ENCODE assay signal across 9 cellular contexts in genomic region chr9:133417541-133418461, GRCh38. TPM values are rescaled to one million over a fixed set of nuclear protein-coding genes. Genes with fewer than 3 reads are reported as not detected.
DNase-seq lines count a peak whose midpoint lies in the region; ATAC-seq, FAIRE-seq and TF ChIP-seq lines count a peak whose summit lies in the region.
"Had no signal": no experiment of that assay in that cellular context is flagged by ENCODE, and none has a peak within 500 bp of the region (broad histone marks: within the 10 kb centered on the region; RNA-seq: fewer than 3 reads in every experiment).

Gene REXO4, minus strand, starts transcription at chr9:133418010. Its CDS starts 166 bp downstream, at chr9:133417844.

- peak; percentile 70 for ATAC-seq in HG03460 (IDR thresholded peaks at IDR 0.05; ENCODE audit: unreplicated experiment)
- ATAC-seq in activated CD8-positive, alpha-beta T cell treated with anti-CD3 and anti-CD28 coated beads for 36 hours: peak; percentile 78

- H3K4me3 ChIP-seq in BLaER1: peak within 1 kb of the TSS; percentile 78
- peak within 1 kb of the TSS; percentile 79 for H3K4me3 ChIP-seq in ectodermal cell (ENCODE audit: insufficient read depth, low read depth, low read length)

- H3K9me3 Mint-ChIP-seq in activated CD8-positive, alpha-beta T cell treated with anti-CD3 and anti-CD28 coated beads for 36 hours: no peaks in the 10 kb centered on the region

- H3K27me3 ChIP-seq in BLaER1: no peaks in the 10 kb centered on the region
- H3K27me3 ChIP-seq in ectodermal cell (ENCODE audit: control insufficient read depth, insufficient read depth, low read length, poor library complexity, severe bottlenecking): no peaks in the 10 kb centered on the region

- DNase-seq in GM19239 (ENCODE audit: insufficient read length, low spot score): peak; percentile 81
- DNase-seq in NCI-H82 treated with DMSO at 0.1 percent for 48 hours (lab: John Stamatoyannopoulos, UW; ENCODE audit: unreplicated experiment): peak; percentile 84
- DNase-seq in activated CD8-positive, alpha-beta T cell treated with anti-CD3 and anti-CD28 coated beads for 36 hours: peak; percentile 89
- peak; percentile 83 to 84 for DNase-seq in lung microvascular endothelial cell (ENCODE audit: low read depth in 2 of 2)
- peak; percentile 67 to 76 (median 67) for DNase-seq in stimulated activated CD4-positive, alpha-beta T cell treated with anti-CD3 and anti-CD28 coated beads, TNF-alpha, amount 100 ng/mL, for 4 hours (ENCODE audit: low read depth in 3 of 3)

- peak within 1 kb of the TSS; percentile 96 for H3K27ac ChIP-seq in BLaER1
- H3K27ac ChIP-seq in ectodermal cell (ENCODE audit: insufficient read depth, low read depth, low read length, poor library complexity, severe bottlenecking): peak within 1 kb of the TSS; percentile 90

- POLR2A ChIA-PET in activated CD8-positive, alpha-beta T cell treated with anti-CD3 and anti-CD28 coated beads for 36 hours (lab: Charles Lee): interaction anchor here (0.8 to 5.1 kb wide), 13 partner anchors 10 to 284 kb away, joined by 3 to 33 read pairs (median 4); partner anchors contain the start of gene CACFD1

- H3K9me3 ChIP-seq in BLaER1: no peaks in the 10 kb centered on the region
- no peaks in the 10 kb centered on the region for H3K9me3 ChIP-seq in ectodermal cell (ENCODE audit: control insufficient read depth, low read length)

- intact Hi-C loops in activated CD8-positive, alpha-beta T cell treated with anti-CD3 and anti-CD28 coated beads for 36 hours (cut with micrococcal nuclease): no loop called here

- FAIRE-seq in GM19239 (lab: Jason Lieb, UNC): peak; percentile 66
- FAIRE-seq: islet of Langerhans had no signal

- H3K9ac ChIP-seq in BLaER1: peak within 1 kb of the TSS; percentile 89

- H3K4me3 Mint-ChIP-seq in activated CD8-positive, alpha-beta T cell treated with anti-CD3 and anti-CD28 coated beads for 36 hours: peak within 1 kb of the TSS; percentile 93

- peak within 1 kb of the TSS; percentile 95 for H3K27ac Mint-ChIP-seq in activated CD8-positive, alpha-beta T cell treated with anti-CD3 and anti-CD28 coated beads for 36 hours

- TF ChIP-seq CTCF in activated CD8-positive, alpha-beta T cell treated with anti-CD3 and anti-CD28 coated beads for 36 hours (IDR thresholded peaks at IDR 0.05): no peak

- CTCF ChIA-PET in activated CD8-positive, alpha-beta T cell treated with anti-CD3 and anti-CD28 coated beads for 36 hours (lab: Charles Lee): interaction anchor here (0.8 to 3.0 kb wide), 5 partner anchors 12 to 68 kb away, joined by 3 to 12 read pairs (median 5); no protein-coding TSS in a partner anchor

- H3K4me1 Mint-ChIP-seq in activated CD8-positive, alpha-beta T cell treated with anti-CD3 and anti-CD28 coated beads for 36 hours (ENCODE audit: low read depth): peaks cover 60% of the 10 kb centered on the region

- H3K36me3 ChIP-seq in BLaER1: peaks cover 38% of the 10 kb centered on the region
- H3K36me3 ChIP-seq in ectodermal cell (ENCODE audit: control insufficient read depth, insufficient read depth, low read length): peaks cover 10% of the 10 kb centered on the region

- H3K4me2 ChIP-seq in BLaER1: peak within 1 kb of the TSS; percentile 94

- H4K20me1 ChIP-seq in BLaER1: peaks cover 46% of the 10 kb centered on the region

- 1% methylated on average over 75 of the region's 75 CpGs for WGBS in ectodermal cell, 2 experiments

- peaks cover 57% of the 10 kb centered on the region for H3K4me1 ChIP-seq in BLaER1
- H3K4me1 ChIP-seq in ectodermal cell (ENCODE audit: control insufficient read depth, insufficient read depth, low read length): peaks cover 5% of the 10 kb centered on the region

- H3K36me3 Mint-ChIP-seq in activated CD8-positive, alpha-beta T cell treated with anti-CD3 and anti-CD28 coated beads for 36 hours (ENCODE audit: low read depth): peaks cover 34% of the 10 kb centered on the region

- no peaks in the 10 kb centered on the region for H3K27me3 Mint-ChIP-seq in activated CD8-positive, alpha-beta T cell treated with anti-CD3 and anti-CD28 coated beads for 36 hours

RNA-seq across cellular contexts. Expression of gene REXO4, which starts in this region (rescaled TPM):
- total RNA-seq in activated CD8-positive, alpha-beta T cell treated with anti-CD3 and anti-CD28 coated beads for 36 hours: 10 to 100 TPM; 35.3 to 36.7 TPM
- 32.8 TPM for polyA plus RNA-seq in ectodermal cell (2013, experiment 1 of 4)
- 32.0 TPM for polyA plus RNA-seq in ectodermal cell (2013, experiment 2 of 4)
- 26.2 TPM for polyA plus RNA-seq in ectodermal cell (2013, experiment 3 of 4)
- 28.4 TPM for polyA plus RNA-seq in ectodermal cell (2013, experiment 4 of 4)
- 11.6 and 14.9 TPM in 2 replicates for total RNA-seq in lung microvascular endothelial cell

Comparison
In these comparisons a context has a peak if more than half of its experiments do, and no peak if none do; other contexts are left out.
1. Peak in every context shown above with its lines: DNase-seq, ATAC-seq, H3K4me3 ChIP-seq and H3K27ac ChIP-seq.